Comparison of ENCODE assay signal across 9 cellular contexts in genomic region chr16:30063278-30063892, GRCh38. TPM values are rescaled to one million over a fixed set of nuclear protein-coding genes. Genes with fewer than 3 reads are reported as not detected.
A peak's percentile ranks its signal among the peaks of the same experiment; 100 is the strongest.
DNase-seq lines count a peak whose midpoint lies in the region; ATAC-seq and TF ChIP-seq lines count a peak whose summit lies in the region.
"Had no signal": no experiment of that assay in that cellular context is flagged by ENCODE, and none has a peak within 500 bp of the region (broad histone marks: within the 10 kb centered on the region; RNA-seq: fewer than 3 reads in every experiment).

No MANE protein-coding gene starts in this region.

- CTCF ChIA-PET in activated naive CD4-positive, alpha-beta T cell treated with anti-CD3 and anti-CD28 coated beads for 36 hours (lab: Charles Lee), result interaction anchor here (0.6 to 1.6 kb wide), 5 partner anchors 8 to 548 kb away, joined by 3 to 10 read pairs (median 4); no protein-coding TSS in a partner anchor

- no peaks in the 10 kb centered on the region for H3K9me3 Mint-ChIP-seq in activated naive CD4-positive, alpha-beta T cell treated with anti-CD3 and anti-CD28 coated beads for 36 hours

- no peak for TF ChIP-seq EP300 in transverse colon (IDR thresholded peaks at IDR 0.05; ENCODE audit: low read depth)

- H3K4me1 ChIP-seq in lower lobe of right lung (peaks cover 30% of the 10 kb centered on the region), transverse colon (peaks cover 26 to 41% (median 33%) of the 10 kb centered on the region in 4 donors)

- H3K4me3 ChIP-seq in lower lobe of right lung, result peak overlapping the region; percentile 95
- peak overlapping the region; percentile 47 to 94 (median 82) for H3K4me3 ChIP-seq in transverse colon

- 55 to 68% (median 64%) methylated on average over 12 of the region's 12 CpGs for WGBS in adipose tissue, 3 donors
- 59 to 71% methylated on average over 5 to 12 of the region's 12 CpGs for WGBS in transverse colon (ENCODE audit: low coverage in 1 of 2), 2 donors

- H3K9me3 ChIP-seq in lower lobe of right lung (no peaks in the 10 kb centered on the region), transverse colon (no peaks in the 10 kb centered on the region)

- H3K36me3 Mint-ChIP-seq in activated naive CD4-positive, alpha-beta T cell treated with anti-CD3 and anti-CD28 coated beads for 36 hours (ENCODE audit: low read depth), result peaks cover 32% of the 10 kb centered on the region

- TF ChIP-seq CTCF in lower lobe of right lung (IDR thresholded peaks at IDR 0.05) (no peak), transverse colon (IDR thresholded peaks at IDR 0.05) (no peak)

- H3K36me3 ChIP-seq in lower lobe of right lung, result peaks cover 14% of the 10 kb centered on the region
- peaks cover 0 to 11% (median 5%) of the 10 kb centered on the region in 4 donors for H3K36me3 ChIP-seq in transverse colon

- H3K27me3 ChIP-seq in lower lobe of right lung (ENCODE audit: low read depth), result no peaks in the 10 kb centered on the region
- no peaks in the 10 kb centered on the region for H3K27me3 ChIP-seq in transverse colon

- peak overlapping the region; percentile 95 for H3K4me3 Mint-ChIP-seq in activated naive CD4-positive, alpha-beta T cell treated with anti-CD3 and anti-CD28 coated beads for 36 hours

- peak overlapping the region; percentile 98 for H3K27ac Mint-ChIP-seq in activated naive CD4-positive, alpha-beta T cell treated with anti-CD3 and anti-CD28 coated beads for 36 hours

- in situ Hi-C loops in transverse colon (cut with MboI; ENCODE audit: low pct_ligation_motif_present in 1 of 4, low pct_unique_long_range_greater_than_20kb in 1 of 4, low sequenced_read_pairs in 3 of 4), result no loop called here

- ATAC-seq in lower lobe of right lung (no peak), HG02588 (IDR thresholded peaks at IDR 0.05; ENCODE audit: unreplicated experiment) (no peak), HG03439 (IDR thresholded peaks at IDR 0.05; ENCODE audit: unreplicated experiment) (no peak)

- TF ChIP-seq POLR2A in transverse colon (IDR thresholded peaks at IDR 0.05), result no peak

- H3K27ac ChIP-seq in adipose tissue (ENCODE audit: low read depth, low read length) (peak overlapping the region; percentile 2), lower lobe of right lung (peak overlapping the region; percentile 99), transverse colon (peak overlapping the region; percentile 91 to 99 (median 98))

- peaks cover 16% of the 10 kb centered on the region for H3K4me1 Mint-ChIP-seq in activated naive CD4-positive, alpha-beta T cell treated with anti-CD3 and anti-CD28 coated beads for 36 hours (ENCODE audit: low read depth)

- intact Hi-C loops in activated naive CD4-positive, alpha-beta T cell treated with anti-CD3 and anti-CD28 coated beads for 36 hours (cut with micrococcal nuclease), result no loop called here
- intact Hi-C loops in lower lobe of right lung (cut with DNase I) (no loop called here), transverse colon (cut with DNase I; ENCODE audit: low total_unique reads) (no loop called here)

- DNase-seq in activated naive CD4-positive, alpha-beta T cell treated with anti-CD3 and anti-CD28 coated beads for 36 hours, result no peak
- DNase-seq in activated naive CD4-positive, alpha-beta T cell treated with Interleukin-2 at 50 U/mL for 16 hours, result no peak
- DNase-seq in lower lobe of right lung (no peak), transverse colon (no peak), hepatic stellate cell (ENCODE audit: low spot score) (no peak)

- no peaks in the 10 kb centered on the region for H3K27me3 Mint-ChIP-seq in activated naive CD4-positive, alpha-beta T cell treated with anti-CD3 and anti-CD28 coated beads for 36 hours (ENCODE audit: low read depth)

RNA-seq across cellular contexts. Expression of gene ALDOA, which starts 2.2 kb away (rescaled TPM):
- 1,000 to 10,000 TPM; 1,750 to 1,795 TPM for total RNA-seq in activated naive CD4-positive, alpha-beta T cell treated with anti-CD3 and anti-CD28 coated beads for 36 hours
- polyA plus RNA-seq in adipose tissue, result 1,000 to 10,000 TPM in 1 of 3 donors, 100 to 1,000 TPM in 2; 551 to 1,251 (median 711) TPM
- total RNA-seq in lower lobe of right lung (733 TPM), transverse colon (1,000 to 10,000 TPM in 2 of 4 donors, 100 to 1,000 TPM in 2; 778 to 1,392 (median 1,174) TPM)

RNA-seq across cellular contexts. Expression of gene PPP4C, which starts 12.4 kb away (rescaled TPM):
- total RNA-seq in activated naive CD4-positive, alpha-beta T cell treated with anti-CD3 and anti-CD28 coated beads for 36 hours, result 100 to 1,000 TPM; 104 to 105 TPM
- 10 to 100 TPM; 45.7 to 93.1 (median 79.4) TPM for polyA plus RNA-seq in adipose tissue
- 68.9 TPM for total RNA-seq in lower lobe of right lung
- total RNA-seq in transverse colon, result 10 to 100 TPM; 17.7 to 92.3 (median 74.3) TPM

RNA-seq across cellular contexts. Expression of gene TBX6, which starts 28.3 kb away (rescaled TPM):
- total RNA-seq in activated naive CD4-positive, alpha-beta T cell treated with anti-CD3 and anti-CD28 coated beads for 36 hours, result 1 to 10 TPM; 3.6 to 4.7 TPM
- 1 to 10 TPM in 1 of 3 donors, under 1 TPM in 2; 0.67 to 1.3 (median 0.73) TPM for polyA plus RNA-seq in adipose tissue
- total RNA-seq in lower lobe of right lung (1.6 TPM), transverse colon (1 to 10 TPM in 1 of 4 donors, under 1 TPM in 1, not detected in 2; 0.82 to 2.2 TPM)
- total RNA-seq: Daoy had no signal

RNA-seq across cellular contexts. Expression of gene TLCD3B, which starts 32.3 kb away (rescaled TPM):
- total RNA-seq in activated naive CD4-positive, alpha-beta T cell treated with anti-CD3 and anti-CD28 coated beads for 36 hours, result 1 to 10 TPM; 4.6 to 6.1 TPM
- polyA plus RNA-seq in adipose tissue, result under 1 TPM in 1 of 3 donors, not detected in 2; 0.10 TPM
- total RNA-seq in lower lobe of right lung (not detected), transverse colon (not detected)
- total RNA-seq: Daoy had no signal

RNA-seq across cellular contexts. Expression of gene YPEL3, which starts 32.6 kb away (rescaled TPM):
- total RNA-seq in activated naive CD4-positive, alpha-beta T cell treated with anti-CD3 and anti-CD28 coated beads for 36 hours, result 10 to 100 TPM; 24.6 to 27.3 TPM
- 100 to 1,000 TPM in 1 of 3 donors, 10 to 100 TPM in 2; 70.2 to 217 (median 86.0) TPM for polyA plus RNA-seq in adipose tissue
- total RNA-seq in lower lobe of right lung (113 TPM), transverse colon (100 to 1,000 TPM in 3 of 4 donors, 10 to 100 TPM in 1; 90.8 to 154 (median 125) TPM)

Comparison
In these comparisons a context has a peak if more than half of its experiments do, and no peak if none do; other contexts are left out.
1. H3K27ac ChIP-seq: peak in every context shown above with its lines; median percentile 99 in lower lobe of right lung; 98 in transverse colon; 2 in adipose tissue.